ENCODE assay signal across 11 cellular contexts in genomic region chr19:55112781-55113569, GRCh38. TPM values are rescaled to one million over a fixed set of nuclear protein-coding genes. Genes with fewer than 3 reads are reported as not detected.
DNase-seq lines count a peak whose midpoint lies in the region; ATAC-seq and TF ChIP-seq lines count a peak whose summit lies in the region.
"Had no signal": no experiment of that assay in that cellular context is flagged by ENCODE, and none has a peak within 500 bp of the region (broad histone marks: within the 10 kb centered on the region; RNA-seq: fewer than 3 reads in every experiment).

No MANE protein-coding gene starts in this region.

- no peak for TF ChIP-seq CTCF in body of pancreas (IDR thresholded peaks at IDR 0.05)

- peaks cover 29% of the 10 kb centered on the region for H3K4me1 Mint-ChIP-seq in activated T-cell treated with anti-CD3 and anti-CD28 coated beads, Interleukin-2, amount 50 U/mL, for 24 hours (ENCODE audit: low read depth)

- H3K36me3 ChIP-seq in GM23248 (ENCODE audit: low read depth) (no peaks in the 10 kb centered on the region), body of pancreas (replicated peaks in 1 of 2; ENCODE audit: insufficient read depth in 1 of 2, low read depth in 2 of 2) (no peaks in the 10 kb centered on the region), stomach smooth muscle (ENCODE audit: control insufficient read depth in 2 of 2, insufficient read depth in 2 of 2, low read length in 2 of 2) (peaks cover 0 to 13% of the 10 kb centered on the region in 2 donors)

- H3K9me3 Mint-ChIP-seq in activated T-cell treated with anti-CD3 and anti-CD28 coated beads, Interleukin-2, amount 50 U/mL, for 24 hours = no peaks in the 10 kb centered on the region

- no peak overlapping the region for H2AFZ ChIP-seq in GM23248

- WGBS in GM23248 (ENCODE audit: low coverage in 1 of 2, low lambda C conversion rate in 2 of 2, missing lambda C conversion rate in 2 of 2), 2 experiments = 48 to 53% methylated on average over 23 of the region's 23 CpGs
- WGBS in body of pancreas, 2 donors = 58 to 75% methylated on average over 8 to 18 of the region's 23 CpGs

- H3K27me3 Mint-ChIP-seq in activated T-cell treated with anti-CD3 and anti-CD28 coated beads, Interleukin-2, amount 50 U/mL, for 24 hours = no peaks in the 10 kb centered on the region

- H3K4me3 ChIP-seq in GM23248 (no peak overlapping the region), body of pancreas (no peak overlapping the region), stomach smooth muscle (ENCODE audit: low read length in 2 of 2) (peak overlapping the region; percentile 21 to 66)
- H3K4me3 ChIP-seq: right lobe of liver had no signal

- H4K20me1 ChIP-seq in GM23248 (ENCODE audit: insufficient read depth) = 0 out of 2 replicates have a peak, but pooled peaks cover 3% of the 10 kb centered on the region

- H3K79me2 ChIP-seq in GM23248 (ENCODE audit: insufficient read depth) = peaks cover 90% of the 10 kb centered on the region

- peaks cover 22% of the 10 kb centered on the region for H3K4me1 ChIP-seq in GM23248 (ENCODE audit: insufficient read depth)
- peaks cover 42% of the 10 kb centered on the region for H3K4me1 ChIP-seq in body of pancreas
- peaks cover 73% of the 10 kb centered on the region for H3K4me1 ChIP-seq in stomach smooth muscle (ENCODE audit: control insufficient read depth, insufficient read depth, low read length)

- H3K27ac Mint-ChIP-seq in activated T-cell treated with anti-CD3 and anti-CD28 coated beads, Interleukin-2, amount 50 U/mL, for 24 hours = no peak overlapping the region

- no peaks in the 10 kb centered on the region for H3K9me3 ChIP-seq in GM23248 (ENCODE audit: low read depth)
- H3K9me3 ChIP-seq in body of pancreas = no peaks in the 10 kb centered on the region
- H3K9me3 ChIP-seq in stomach smooth muscle (ENCODE audit: control insufficient read depth in 2 of 2, low read length in 2 of 2) = no peaks in the 10 kb centered on the region
- H3K9me3 ChIP-seq: right lobe of liver had no signal

- H3K9ac ChIP-seq in GM23248 (peak overlapping the region; percentile 90), stomach smooth muscle (ENCODE audit: low read length in 2 of 2) (peak overlapping the region; percentile 56 to 84)

- peak overlapping the region; percentile 1 for H3K4me2 ChIP-seq in GM23248 (ENCODE audit: unreplicated experiment)

- no peaks in the 10 kb centered on the region for H3K9me2 ChIP-seq in GM23248 (ENCODE audit: insufficient read depth)

- H3F3A ChIP-seq in GM23248 (ENCODE audit: insufficient read depth) = no peaks in the 10 kb centered on the region; the same call in 1 of the 2 replicates

- H3K27me3 ChIP-seq in GM23248 (replicated peaks; ENCODE audit: insufficient read depth) (no peaks in the 10 kb centered on the region), body of pancreas (no peaks in the 10 kb centered on the region), layer of hippocampus (ENCODE audit: control insufficient read depth, insufficient read depth, low read length) (no peaks in the 10 kb centered on the region), stomach smooth muscle (ENCODE audit: control insufficient read depth in 1 of 2, insufficient read depth in 2 of 2, low read length in 2 of 2) (no peaks in the 10 kb centered on the region)
- H3K27me3 ChIP-seq: right lobe of liver had no signal

- intact Hi-C loops in body of pancreas (cut with DNase I) = no loop called here

- no peak overlapping the region for H3K4me3 Mint-ChIP-seq in activated T-cell treated with anti-CD3 and anti-CD28 coated beads, Interleukin-2, amount 50 U/mL, for 24 hours

- DNase-seq in GM23248 = no peak
- no peak for DNase-seq in body of pancreas
- no peak for DNase-seq in HCEC 1CT
- DNase-seq in activated T-cell treated with anti-CD3 and anti-CD28 coated beads, Interleukin-2, amount 50 U/mL, for 24 hours = no peak
- no peak for DNase-seq in NCI-H1436 (lab: John Stamatoyannopoulos, UW)
- DNase-seq: SIG-M5 had no signal

- peaks cover 63% of the 10 kb centered on the region for H3K36me3 Mint-ChIP-seq in activated T-cell treated with anti-CD3 and anti-CD28 coated beads, Interleukin-2, amount 50 U/mL, for 24 hours (ENCODE audit: low read depth)

- in situ Hi-C loops in GM23248 (cut with MboI) = no loop called here

- ATAC-seq in body of pancreas (no peak), GM21367 (IDR thresholded peaks at IDR 0.05; ENCODE audit: unreplicated experiment) (no peak)
- ATAC-seq: right lobe of liver had no signal

- H3K27ac ChIP-seq in GM23248 (peak overlapping the region; percentile 75), body of pancreas (peak overlapping the region in 3 of 4 donors; percentile 34 to 71 (median 67)), layer of hippocampus (ENCODE audit: low read depth, low read length) (peak overlapping the region; percentile 62), stomach smooth muscle (ENCODE audit: low read length) (peak overlapping the region; percentile 98)

- no peak for TF ChIP-seq POLR2A in body of pancreas (IDR thresholded peaks at IDR 0.05)

RNA-seq across cellular contexts. Expression of gene PPP1R12C, which starts 4.5 kb away (rescaled TPM):
- total RNA-seq in GM23248 (2014; rRNA removed; shearing (Covaris generic)) = 66.9 and 82.5 TPM in 2 replicates
- 16.4 and 17.3 TPM in 2 replicates for polyA plus RNA-seq in GM23248 (2016; fragmentation: Nextera tagmentation; extraction: Ambion mirVana)
- total RNA-seq in body of pancreas = 100 to 1,000 TPM in 1 of 2 donors, 10 to 100 TPM in 1; 81.2 to 135 TPM

RNA-seq across cellular contexts. Expression of gene TNNT1, which starts 36.0 kb away (rescaled TPM):
- total RNA-seq in GM23248 (2014; rRNA removed; shearing (Covaris generic)) = 0.76 TPM in 1 of 2 replicates, not detected in the other
- 1.3 and 1.8 TPM in 2 replicates for polyA plus RNA-seq in GM23248 (2016; fragmentation: Nextera tagmentation; extraction: Ambion mirVana)
- total RNA-seq in body of pancreas = not detected

RNA-seq across cellular contexts. Expression of gene EPS8L1, which starts 37.3 kb away (rescaled TPM):
- 0.76 and 1.3 TPM in 2 replicates for total RNA-seq in GM23248 (2014; rRNA removed; shearing (Covaris generic))
- 0.56 and 1.1 TPM in 2 replicates for polyA plus RNA-seq in GM23248 (2016; fragmentation: Nextera tagmentation; extraction: Ambion mirVana)
- 10 to 100 TPM; 22.1 to 23.3 TPM for total RNA-seq in body of pancreas

RNA-seq across cellular contexts. Expression of gene TNNI3, which starts 44.6 kb away (rescaled TPM):
- not detected in 2 replicates for total RNA-seq in GM23248 (2014; rRNA removed; shearing (Covaris generic))
- polyA plus RNA-seq in GM23248 (2016; fragmentation: Nextera tagmentation; extraction: Ambion mirVana) = 0.35 TPM in 1 of 2 replicates, not detected in the other
- not detected for total RNA-seq in body of pancreas
- total RNA-seq: ureter had no signal

RNA-seq across cellular contexts. Expression of gene RDH13, which starts 50.0 kb away (rescaled TPM):
- total RNA-seq in GM23248 (2014; rRNA removed; shearing (Covaris generic)) = 6.4 and 11.8 TPM in 2 replicates
- 7.8 and 9.6 TPM in 2 replicates for polyA plus RNA-seq in GM23248 (2016; fragmentation: Nextera tagmentation; extraction: Ambion mirVana)
- total RNA-seq in body of pancreas = 10 to 100 TPM; 18.4 to 20.4 TPM

Comparison
In these comparisons a context has a peak if more than half of its experiments do, and no peak if none do; other contexts are left out.
1. H3K4me3 ChIP-seq: peak in stomach smooth muscle (2 of 2); none in GM23248 (single experiment) and body of pancreas (0 of 2).
2. RNA of gene EPS8L1, which starts 37.3 kb away (total RNA-seq): 22.1 to 23.3 TPM in body of pancreas; 0.76 to 1.3 TPM in GM23248; every median in the first group is over 10 times any median in the second.
3. Peak in every context shown above with its lines, with median percentiles within 50 percentile points of each other: H3K27ac ChIP-seq.